ENCODE assay signal across 1 cellular context in the genomic region with DNA sequence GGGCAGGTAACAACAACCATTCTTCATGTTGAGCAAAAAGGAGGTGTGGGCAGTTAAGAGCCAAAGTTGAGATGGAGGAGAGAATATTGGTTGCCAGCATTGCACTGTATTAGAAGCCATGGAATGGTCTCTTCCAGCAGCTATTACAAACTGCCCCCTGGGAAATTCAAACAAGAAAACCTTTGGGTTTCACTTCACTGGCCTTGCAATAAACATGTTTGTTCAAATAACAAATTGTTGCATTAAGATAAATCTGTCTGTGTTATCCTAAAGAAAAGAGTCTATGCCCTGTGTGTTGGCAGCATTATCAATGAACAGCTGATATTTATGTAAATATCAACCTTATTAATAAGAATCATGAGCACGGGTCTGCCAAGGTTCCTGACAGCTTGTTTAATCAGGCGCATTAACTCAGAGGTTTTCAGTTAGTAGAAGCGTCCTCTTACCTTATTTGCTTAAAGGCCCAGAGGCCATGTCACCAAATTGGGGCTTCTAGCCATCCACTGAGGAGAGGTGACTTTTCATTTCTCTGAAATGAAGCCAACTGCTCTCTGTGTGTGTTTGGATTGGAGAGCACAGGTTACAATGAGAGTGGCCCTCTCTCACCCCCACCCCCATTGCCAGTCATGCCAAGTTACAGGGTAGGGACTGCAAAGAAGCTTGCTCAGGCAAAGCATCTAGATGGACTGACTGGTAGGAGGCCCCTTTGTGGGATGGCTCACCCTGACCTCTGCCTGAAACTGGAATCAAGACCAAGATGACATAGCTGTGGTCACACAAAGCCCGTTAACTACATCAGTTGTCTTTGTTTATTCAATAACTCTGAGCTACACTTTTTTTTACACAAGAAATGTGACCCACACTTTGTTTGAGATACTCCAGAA.
A peak's percentile ranks its signal among the peaks of the same experiment; 100 is the strongest.
TF ChIP-seq lines count a peak whose summit lies in the region.

No MANE protein-coding gene starts in this region.

TF ChIP-seq in GM12878, 131 proteins besides CTCF, POLR2A, EP300 and RAD21 (continued from another document):
- TF ChIP-seq, protein P1, sequence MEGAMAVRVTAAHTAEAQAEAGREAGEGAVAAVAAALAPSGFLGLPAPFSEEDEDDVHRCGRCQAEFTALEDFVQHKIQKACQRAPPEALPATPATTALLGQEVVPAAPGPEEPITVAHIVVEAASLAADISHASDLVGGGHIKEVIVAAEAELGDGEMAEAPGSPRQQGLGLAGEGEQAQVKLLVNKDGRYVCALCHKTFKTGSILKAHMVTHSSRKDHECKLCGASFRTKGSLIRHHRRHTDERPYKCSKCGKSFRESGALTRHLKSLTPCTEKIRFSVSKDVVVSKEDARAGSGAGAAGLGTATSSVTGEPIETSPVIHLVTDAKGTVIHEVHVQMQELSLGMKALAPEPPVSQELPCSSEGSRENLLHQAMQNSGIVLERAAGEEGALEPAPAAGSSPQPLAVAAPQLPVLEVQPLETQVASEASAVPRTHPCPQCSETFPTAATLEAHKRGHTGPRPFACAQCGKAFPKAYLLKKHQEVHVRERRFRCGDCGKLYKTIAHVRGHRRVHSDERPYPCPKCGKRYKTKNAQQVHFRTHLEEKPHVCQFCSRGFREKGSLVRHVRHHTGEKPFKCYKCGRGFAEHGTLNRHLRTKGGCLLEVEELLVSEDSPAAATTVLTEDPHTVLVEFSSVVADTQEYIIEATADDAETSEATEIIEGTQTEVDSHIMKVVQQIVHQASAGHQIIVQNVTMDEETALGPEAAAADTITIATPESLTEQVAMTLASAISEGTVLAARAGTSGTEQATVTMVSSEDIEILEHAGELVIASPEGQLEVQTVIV (IDR thresholded peaks at IDR 0.05; ENCODE audit: borderline replicate concordance, partially characterized antibody): no peak
- TF ChIP-seq GATAD2B (conservative IDR thresholded peaks at IDR 0.05; ENCODE audit: low read depth): no peak
- TF ChIP-seq DPF2 (IDR thresholded peaks at IDR 0.05): no peak
- TF ChIP-seq IKZF2 (IDR thresholded peaks at IDR 0.05): peak in 1 of 2 experiments; percentile 50; a peak in 2 of 4 replicates
- TF ChIP-seq NFIC (IDR thresholded peaks at IDR 0.05; ENCODE audit: low read depth, low read length): peak; percentile 71; the same call in 1 of the 2 replicates
- TF ChIP-seq TAF1 (IDR thresholded peaks at IDR 0.05; ENCODE audit: borderline replicate concordance, low read depth, low read length): no peak
- TF ChIP-seq NR2C1 (IDR thresholded peaks at IDR 0.05): no peak
- TF ChIP-seq FOXM1 (IDR thresholded peaks at IDR 0.05; ENCODE audit: low read depth, low read length): peak; percentile 65; the same call in 1 of the 2 replicates
- TF ChIP-seq SREBF1 (IDR thresholded peaks at IDR 0.05; ENCODE audit: low read length): no peak
- no peak for TF ChIP-seq FOXK2 (IDR thresholded peaks at IDR 0.05)
- TF ChIP-seq CEBPZ (IDR thresholded peaks at IDR 0.05; ENCODE audit: low read depth, low read length): no peak
- TF ChIP-seq POU2F2 (IDR thresholded peaks at IDR 0.05; ENCODE audit: borderline replicate concordance, low read depth, low read length): no peak
- TF ChIP-seq MTA2 (IDR thresholded peaks at IDR 0.05; ENCODE audit: low read depth): no peak
- TF ChIP-seq ZNF274 (IDR thresholded peaks at IDR 0.05; ENCODE audit: insufficient read depth, insufficient read length): no peak
- no peak for TF ChIP-seq YBX1 (IDR thresholded peaks at IDR 0.05)
- no peak for TF ChIP-seq TARDBP (IDR thresholded peaks at IDR 0.05; ENCODE audit: borderline replicate concordance)
- TF ChIP-seq POLR2AphosphoS5 (IDR thresholded peaks at IDR 0.05; ENCODE audit: low read length): no peak
- peak; percentile 81 for TF ChIP-seq NR2F1 (conservative IDR thresholded peaks at IDR 0.05)
- no peak for TF ChIP-seq POLR2AphosphoS2 (IDR thresholded peaks at IDR 0.05; ENCODE audit: low read depth, low read length)
- TF ChIP-seq RAD51 (IDR thresholded peaks at IDR 0.05): no peak
- peak; percentile 56; the same call in 1 of the 2 replicates for TF ChIP-seq IRF4 (IDR thresholded peaks at IDR 0.05; ENCODE audit: low read depth, low read length)
- TF ChIP-seq, protein P2, sequence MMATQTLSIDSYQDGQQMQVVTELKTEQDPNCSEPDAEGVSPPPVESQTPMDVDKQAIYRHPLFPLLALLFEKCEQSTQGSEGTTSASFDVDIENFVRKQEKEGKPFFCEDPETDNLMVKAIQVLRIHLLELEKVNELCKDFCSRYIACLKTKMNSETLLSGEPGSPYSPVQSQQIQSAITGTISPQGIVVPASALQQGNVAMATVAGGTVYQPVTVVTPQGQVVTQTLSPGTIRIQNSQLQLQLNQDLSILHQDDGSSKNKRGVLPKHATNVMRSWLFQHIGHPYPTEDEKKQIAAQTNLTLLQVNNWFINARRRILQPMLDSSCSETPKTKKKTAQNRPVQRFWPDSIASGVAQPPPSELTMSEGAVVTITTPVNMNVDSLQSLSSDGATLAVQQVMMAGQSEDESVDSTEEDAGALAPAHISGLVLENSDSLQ (IDR thresholded peaks at IDR 0.05): peak; percentile 40; the same call in 1 of the 2 replicates
- no peak for TF ChIP-seq BCL3 (IDR thresholded peaks at IDR 0.05; ENCODE audit: borderline replicate concordance, insufficient read depth, low read depth, low read length, poor library complexity, severe bottlenecking)
- TF ChIP-seq BACH1 (IDR thresholded peaks at IDR 0.05; ENCODE audit: borderline replicate concordance): no peak
- peak; percentile 58; the same call in 1 of the 2 replicates for TF ChIP-seq EED (IDR thresholded peaks at IDR 0.05; ENCODE audit: low read depth)
- no peak for TF ChIP-seq ASH2L (IDR thresholded peaks at IDR 0.05; ENCODE audit: borderline replicate concordance, low read depth)
- no peak for TF ChIP-seq HCFC1 (IDR thresholded peaks at IDR 0.05; ENCODE audit: low read length)
